In genomic region chr10:46556515-46557318, GRCh38 we compare ENCODE assay signal across 8 cellular contexts. TPM values are rescaled to one million over a fixed set of nuclear protein-coding genes. Genes with fewer than 3 reads are reported as not detected.
DNase-seq lines count a peak whose midpoint lies in the region; ATAC-seq and TF ChIP-seq lines count a peak whose summit lies in the region.
"Had no signal": no experiment of that assay in that cellular context is flagged by ENCODE, and none has a peak within 500 bp of the region (broad histone marks: within the 10 kb centered on the region; RNA-seq: fewer than 3 reads in every experiment).

Gene GPRIN2 (minus strand): TSS chr10:46556658. CDS start chr10:46550736, 5,922 bp downstream.

- no peak for TF ChIP-seq CTCF in LNCaP clone FGC (IDR thresholded peaks at IDR 0.05; ENCODE audit: control insufficient read depth, extremely low read depth, insufficient read depth)
- TF ChIP-seq CTCF in spleen (IDR thresholded peaks at IDR 0.05 in 8 of 11, conservative IDR thresholded peaks at IDR 0.05 in 3 of 11) = no peak

- no peak within 1 kb of the TSS for H3K27ac Mint-ChIP-seq in activated naive CD8-positive, alpha-beta T cell treated with anti-CD3 and anti-CD28 coated beads, Interleukin-2, amount 50 U/mL, for 24 hours

- H3K36me3 Mint-ChIP-seq in activated naive CD8-positive, alpha-beta T cell treated with anti-CD3 and anti-CD28 coated beads, Interleukin-2, amount 50 U/mL, for 24 hours (ENCODE audit: low read depth) = no peaks in the 10 kb centered on the region

- no peaks in the 10 kb centered on the region for H3K9me3 ChIP-seq in spleen

- 5 to 7% (median 5%) methylated on average over 73 to 74 of the region's 74 CpGs for WGBS in spleen, 5 donors

- ATAC-seq in activated naive CD8-positive, alpha-beta T cell treated with anti-CD3 and anti-CD28 coated beads, Interleukin-2, amount 50 U/mL, for 24 hours = no peak
- ATAC-seq in HG03095 (IDR thresholded peaks at IDR 0.05; ENCODE audit: unreplicated experiment) = no peak

- H3K36me3 ChIP-seq in spleen = no peaks in the 10 kb centered on the region

- peaks cover 6% of the 10 kb centered on the region for H3K27me3 Mint-ChIP-seq in activated naive CD8-positive, alpha-beta T cell treated with anti-CD3 and anti-CD28 coated beads, Interleukin-2, amount 50 U/mL, for 24 hours

- intact Hi-C loops in spleen (cut with DNase I; ENCODE audit: low total_unique reads) = no loop called here

- peak within 1 kb of the TSS; percentile 53 for H3K4me3 Mint-ChIP-seq in activated naive CD8-positive, alpha-beta T cell treated with anti-CD3 and anti-CD28 coated beads, Interleukin-2, amount 50 U/mL, for 24 hours

- H3K4me1 ChIP-seq in spleen = peaks cover 0 to 19% (median 12%) of the 10 kb centered on the region in 6 donors

- TF ChIP-seq POLR2A in spleen (IDR thresholded peaks at IDR 0.05) = no peak

- H3K27ac ChIP-seq in spleen = no peak within 1 kb of the TSS
- H3K27ac ChIP-seq: KMS-11 had no signal

- DNase-seq in LNCaP clone FGC (ENCODE audit: low read depth) = no peak
- DNase-seq in activated naive CD8-positive, alpha-beta T cell treated with anti-CD3 and anti-CD28 coated beads, Interleukin-2, amount 50 U/mL, for 24 hours = peak; percentile 8
- peak; percentile 85 for DNase-seq in iPS-NIHi11 (ENCODE audit: low spot score)
- peak; percentile 75 for DNase-seq in spleen
- DNase-seq in activated CD4-positive, CD25-positive, alpha-beta regulatory T cell (lab: John Stamatoyannopoulos, UW) = no peak
- DNase-seq in stimulated activated naive CD4-positive, alpha-beta T cell treated with Interleukin-2 at 50 U/mL for 16 hours (lab: John Stamatoyannopoulos, UW) = no peak

- peaks cover 15 to 80% (median 50%) of the 10 kb centered on the region in 7 donors for H3K27me3 ChIP-seq in spleen (replicated peaks in 1 of 7)

- peaks cover 3% of the 10 kb centered on the region for H3K4me1 Mint-ChIP-seq in activated naive CD8-positive, alpha-beta T cell treated with anti-CD3 and anti-CD28 coated beads, Interleukin-2, amount 50 U/mL, for 24 hours

- H3K4me3 ChIP-seq in LNCaP clone FGC (ENCODE audit: low read depth, low read length) (peak within 1 kb of the TSS; percentile 67), spleen (peak within 1 kb of the TSS in 7 of 8 donors; percentile 20 to 63 (median 28))

- no peaks in the 10 kb centered on the region for H3K9me3 Mint-ChIP-seq in activated naive CD8-positive, alpha-beta T cell treated with anti-CD3 and anti-CD28 coated beads, Interleukin-2, amount 50 U/mL, for 24 hours

RNA-seq across cellular contexts. Expression of gene GPRIN2, which starts in this region (rescaled TPM):
- total RNA-seq in spleen = not detected
- polyA plus RNA-seq in spleen = not detected

Comparison
In these comparisons a context has a peak if more than half of its experiments do, and no peak if none do; other contexts are left out.
1. Peak in DNase-seq and H3K4me3 ChIP-seq in spleen; RNA of the gene not detected or under 1 TPM.
2. DNase-seq: peak in activated naive CD8-positive, alpha-beta T cell treated with anti-CD3 and anti-CD28 coated beads, Interleukin-2, amount 50 U/mL, for 24 hours (single experiment) and iPS-NIHi11 (single experiment); none in LNCaP clone FGC (single experiment), activated CD4-positive, CD25-positive, alpha-beta regulatory T cell (0 of 4) and stimulated activated naive CD4-positive, alpha-beta T cell treated with Interleukin-2 at 50 U/mL for 16 hours (single experiment).